In genomic region chr1:1960480-1961196, GRCh38 we compare ENCODE assay signal across 14 cellular contexts. TPM values are rescaled to one million over a fixed set of nuclear protein-coding genes. Genes with fewer than 3 reads are reported as not detected.
DNase-seq lines count a peak whose midpoint lies in the region; ATAC-seq and TF ChIP-seq lines count a peak whose summit lies in the region.
"Had no signal": no experiment of that assay in that cellular context is flagged by ENCODE, and none has a peak within 500 bp of the region (broad histone marks: within the 10 kb centered on the region; RNA-seq: fewer than 3 reads in every experiment).

No MANE protein-coding gene starts in this region.

- no peaks in the 10 kb centered on the region for H4K20me1 ChIP-seq in hepatocyte (ENCODE audit: insufficient read depth, poor library complexity, severe bottlenecking)

- peaks cover 5% of the 10 kb centered on the region for H3K4me1 Mint-ChIP-seq in stimulated activated effector memory CD8-positive, alpha-beta T cell treated with anti-CD3 and anti-CD28 coated beads, Interleukin-12 subunit alpha, Interleukin-12 subunit beta, amount 100 ng/mL, for 72 hours
- H3K4me1 Mint-ChIP-seq: immature natural killer cell had no signal

- no peak overlapping the region for H3K27ac Mint-ChIP-seq in stimulated activated effector memory CD8-positive, alpha-beta T cell treated with anti-CD3 and anti-CD28 coated beads, Interleukin-12 subunit alpha, Interleukin-12 subunit beta, amount 100 ng/mL, for 72 hours
- H3K27ac Mint-ChIP-seq: dendritic cell treated with granulocyte-macrophage colony-stimulating factor and Interleukin-4, amounts not matched to agents 40 ng/mL and 50 ng/mL, for 4 days; immature natural killer cell; nephron had no signal

- H2AFZ ChIP-seq in hepatocyte = no peak overlapping the region

- peak overlapping the region; percentile 21 for H3K4me3 Mint-ChIP-seq in stimulated activated effector memory CD8-positive, alpha-beta T cell treated with anti-CD3 and anti-CD28 coated beads, Interleukin-12 subunit alpha, Interleukin-12 subunit beta, amount 100 ng/mL, for 72 hours
- H3K4me3 Mint-ChIP-seq: dendritic cell treated with granulocyte-macrophage colony-stimulating factor and Interleukin-4, amounts not matched to agents 40 ng/mL and 50 ng/mL, for 4 days; immature natural killer cell; nephron had no signal

- WGBS in hepatocyte (ENCODE audit: low lambda C conversion rate, missing lambda C conversion rate) = 72% methylated on average over 17 of the region's 17 CpGs

- TF ChIP-seq CTCF in cardiac fibroblast (IDR thresholded peaks at IDR 0.05; ENCODE audit: low read depth, low read length) (no peak), hepatocyte (IDR thresholded peaks at IDR 0.05; ENCODE audit: poor library complexity) (no peak)

- no peak overlapping the region for H3K4me3 ChIP-seq in cardiac fibroblast (replicated peaks in 1 of 2; ENCODE audit: low read depth in 2 of 2, low read length in 2 of 2)
- no peak overlapping the region for H3K4me3 ChIP-seq in hepatocyte

- DNase-seq in Right ventricle myocardium inferior (ENCODE audit: missing footprints) (peak; percentile 48), cardiac septum (ENCODE audit: low spot score) (no peak), cardiac fibroblast (ENCODE audit: low read depth in 2 of 2) (peak; percentile 63 to 85), hepatocyte (ENCODE audit: low spot score) (no peak), NCI-H226 (no peak), SIG-M5 treated with dmso at 0.1 percent for 504 hours (lab: John Stamatoyannopoulos, UW; ENCODE audit: unreplicated experiment) (no peak)
- no peak for DNase-seq in stimulated activated effector memory CD8-positive, alpha-beta T cell treated with anti-CD3 and anti-CD28 coated beads, Interleukin-12 subunit alpha, Interleukin-12 subunit beta, amount 100 ng/mL, for 72 hours (ENCODE audit: low spot score in 2 of 2)
- no peak for DNase-seq in central memory CD4-positive, alpha-beta T cell

- no peaks in the 10 kb centered on the region for H3K9me3 Mint-ChIP-seq in stimulated activated effector memory CD8-positive, alpha-beta T cell treated with anti-CD3 and anti-CD28 coated beads, Interleukin-12 subunit alpha, Interleukin-12 subunit beta, amount 100 ng/mL, for 72 hours
- H3K9me3 Mint-ChIP-seq: dendritic cell treated with granulocyte-macrophage colony-stimulating factor and Interleukin-4, amounts not matched to agents 40 ng/mL and 50 ng/mL, for 4 days; immature natural killer cell; nephron had no signal

- peak overlapping the region; percentile 65 for H3K4me2 ChIP-seq in hepatocyte

- H3K36me3 ChIP-seq in hepatocyte (replicated peaks; ENCODE audit: insufficient read depth, low read depth) = no peaks in the 10 kb centered on the region

- no peak overlapping the region for H3K27ac ChIP-seq in hepatocyte
- H3K27ac ChIP-seq: epithelial cell of prostate had no signal

- peaks cover 9% of the 10 kb centered on the region for H3K4me1 ChIP-seq in hepatocyte (ENCODE audit: insufficient read depth)

- no peaks in the 10 kb centered on the region for H3K9me2 ChIP-seq in hepatocyte (replicated peaks; ENCODE audit: insufficient read depth)

- no peaks in the 10 kb centered on the region for H3K36me3 Mint-ChIP-seq in stimulated activated effector memory CD8-positive, alpha-beta T cell treated with anti-CD3 and anti-CD28 coated beads, Interleukin-12 subunit alpha, Interleukin-12 subunit beta, amount 100 ng/mL, for 72 hours
- H3K36me3 Mint-ChIP-seq: immature natural killer cell had no signal

- no peaks in the 10 kb centered on the region for H3K79me2 ChIP-seq in hepatocyte

- no peaks in the 10 kb centered on the region for H3K9me3 ChIP-seq in hepatocyte (ENCODE audit: low read depth)

- no peaks in the 10 kb centered on the region for H3K27me3 ChIP-seq in hepatocyte

- intact Hi-C loops in Right ventricle myocardium inferior (cut with DNase I) (loop anchor here (1.0 kb wide), 1 partner anchor 84 kb away; no protein-coding TSS in a partner anchor), cardiac septum (cut with DNase I) (loop anchor here (1.0 to 5.0 kb wide), 2 partner anchors 57 to 85 kb away; partner anchors contain the start of gene GABRD)

- ATAC-seq in Right ventricle myocardium inferior = no peak
- ATAC-seq in stimulated activated effector memory CD8-positive, alpha-beta T cell treated with anti-CD3 and anti-CD28 coated beads, Interleukin-12 subunit alpha, Interleukin-12 subunit beta, amount 100 ng/mL, for 72 hours = no peak

RNA-seq across cellular contexts. Expression of gene TMEM52, which starts 41.6 kb away (rescaled TPM):
- 1.2 TPM for total RNA-seq in Right ventricle myocardium inferior
- total RNA-seq in cardiac septum = 0.70 TPM
- 3.6 and 5.8 TPM in 2 replicates for total RNA-seq in hepatocyte
- 5.3 and 5.8 TPM in 2 replicates for polyA plus RNA-seq in hepatocyte
- total RNA-seq: M059J had no signal

RNA-seq across cellular contexts. Expression of gene CFAP74, which starts 42.9 kb away (rescaled TPM):
- total RNA-seq in Right ventricle myocardium inferior (not detected), cardiac septum (not detected), hepatocyte (not detected in 2 replicates)
- 0.07 TPM in 1 of 2 replicates, not detected in the other for polyA plus RNA-seq in hepatocyte
- total RNA-seq: lung microvascular endothelial cell, M059J had no signal
- polyA plus RNA-seq: immature natural killer cell had no signal

RNA-seq across cellular contexts. Expression of gene CALML6, which starts 45.6 kb away (rescaled TPM):
- total RNA-seq in Right ventricle myocardium inferior = not detected
- total RNA-seq in cardiac septum = 0.16 TPM
- 0.53 TPM in 1 of 2 replicates, not detected in the other for total RNA-seq in hepatocyte
- polyA plus RNA-seq in hepatocyte = 0.33 and 1.3 TPM in 2 replicates
- total RNA-seq: lung microvascular endothelial cell, M059J had no signal
- polyA plus RNA-seq: immature natural killer cell had no signal

RNA-seq across cellular contexts. Expression of gene GABRD, which starts 58.5 kb away (rescaled TPM):
- total RNA-seq in Right ventricle myocardium inferior = 0.49 TPM
- 1.1 TPM for total RNA-seq in cardiac septum
- not detected in 2 replicates for total RNA-seq in hepatocyte
- polyA plus RNA-seq in hepatocyte = not detected in 2 replicates
- total RNA-seq: M059J had no signal
- polyA plus RNA-seq: immature natural killer cell had no signal

Comparison
In these comparisons a context has a peak if more than half of its experiments do, and no peak if none do; other contexts are left out.
1. DNase-seq: peak in Right ventricle myocardium inferior (single experiment) and cardiac fibroblast (2 of 2); none in cardiac septum (single experiment), hepatocyte (single experiment), stimulated activated effector memory CD8-positive, alpha-beta T cell treated with anti-CD3 and anti-CD28 coated beads, Interleukin-12 subunit alpha, Interleukin-12 subunit beta, amount 100 ng/mL, for 72 hours (0 of 2), central memory CD4-positive, alpha-beta T cell (single experiment), NCI-H226 (single experiment) and SIG-M5 treated with dmso at 0.1 percent for 504 hours (single experiment).